ENCODE assay signal across 8 cellular contexts in the genomic region with DNA sequence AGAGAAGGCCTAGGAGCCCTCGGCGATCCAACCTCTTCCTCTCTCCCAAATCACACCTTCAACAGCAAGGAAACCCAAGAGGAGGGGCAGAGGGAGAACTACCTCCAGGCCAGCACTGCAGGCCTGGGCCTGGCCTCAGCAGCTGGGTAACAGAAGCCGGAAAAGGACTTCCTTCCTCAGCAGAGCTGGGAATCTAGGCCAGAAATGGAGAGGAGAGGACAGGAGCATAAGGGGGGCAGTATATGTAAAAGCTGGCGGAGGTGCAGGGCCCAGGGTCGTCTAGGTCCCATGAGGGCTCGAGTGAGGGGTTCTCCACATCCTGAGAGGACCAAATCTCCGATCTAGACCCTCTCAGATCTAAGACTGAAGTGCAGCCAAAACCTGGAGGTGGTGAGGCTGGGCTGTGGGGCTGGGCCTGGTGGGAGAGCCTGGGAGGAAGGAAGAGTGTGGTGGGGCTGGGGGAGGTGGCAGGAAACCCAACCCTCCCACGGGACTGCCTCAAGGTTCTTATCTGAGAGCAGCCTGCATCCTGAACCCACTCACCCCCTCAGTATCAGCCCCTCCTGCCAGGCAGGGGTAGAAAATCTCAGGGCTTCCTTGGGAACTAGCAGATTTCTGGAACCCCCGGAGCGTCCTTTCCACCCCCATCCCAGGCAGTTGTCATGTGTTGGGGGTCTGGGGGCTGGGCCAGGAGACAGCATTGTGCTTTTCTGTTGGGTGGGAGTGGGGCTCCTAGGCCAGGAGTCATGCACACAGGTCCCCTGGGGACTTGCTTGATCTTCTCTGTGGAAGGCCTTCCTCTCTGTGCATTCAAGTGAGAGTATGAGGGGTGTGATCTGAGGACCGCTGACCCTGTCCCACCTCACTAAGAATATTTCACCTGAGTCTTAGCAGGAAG. TPM values are rescaled to one million over a fixed set of nuclear protein-coding genes. Genes with fewer than 3 reads are reported as not detected.
DNase-seq lines count a peak whose midpoint lies in the region; ATAC-seq and TF ChIP-seq lines count a peak whose summit lies in the region.

No MANE protein-coding gene starts in this region.

- H3K4me3 Mint-ChIP-seq in CD8-positive, alpha-beta T cell = peak overlapping the region; percentile 54

- peaks cover 51% of the 10 kb centered on the region for H3K4me1 Mint-ChIP-seq in CD8-positive, alpha-beta T cell (ENCODE audit: low read depth)

- peak in 3 of 7 experiments; percentile 12 to 32 (median 13) for DNase-seq in CD8-positive, alpha-beta T cell
- DNase-seq in activated effector memory CD4-positive, alpha-beta T cell treated with Interleukin-2 at 50 U/mL for 16 hours = peak; percentile 18
- DNase-seq in lung (ENCODE audit: low spot score) (no peak), NCI-H1694 (lab: John Stamatoyannopoulos, UW) (no peak), brain microvascular endothelial cell (no peak), NCI-H2107 treated with DMSO at 0.1 percent for 48 hours (lab: John Stamatoyannopoulos, UW; ENCODE audit: unreplicated experiment) (no peak), HuH-7.5 (ENCODE audit: low spot score) (no peak)

- H3K36me3 Mint-ChIP-seq in CD8-positive, alpha-beta T cell = peaks cover 53% of the 10 kb centered on the region

- intact Hi-C loops in CD8-positive, alpha-beta T cell (cut with DNase I, micrococcal nuclease) = loop anchor here in 1 of 2 experiments (2.0 kb wide), 1 partner anchor 17 kb away; no protein-coding TSS in a partner anchor

- no peaks in the 10 kb centered on the region for H3K27me3 ChIP-seq in CD8-positive, alpha-beta T cell (ENCODE audit: insufficient read depth, low read length)
- H3K27me3 ChIP-seq in lung (ENCODE audit: control insufficient read depth, insufficient read depth) (no peaks in the 10 kb centered on the region), brain microvascular endothelial cell (replicated peaks) (peaks cover 3% of the 10 kb centered on the region)

- TF ChIP-seq CTCF in CD8-positive, alpha-beta T cell (IDR thresholded peaks at IDR 0.05) = no peak
- TF ChIP-seq CTCF in lung (IDR thresholded peaks at IDR 0.05; ENCODE audit: control extremely low read depth, extremely low read depth) (no peak), brain microvascular endothelial cell (IDR thresholded peaks at IDR 0.05; ENCODE audit: low read depth, low read length, missing control alignments) (no peak)

- CTCF ChIA-PET in CD8-positive, alpha-beta T cell (lab: Charles Lee) = interaction anchor here (1.2 to 47.3 kb wide), 6 partner anchors 11 to 345 kb away, joined by 4 to 1205 read pairs (median 5); a partner anchor contains a TSS

- no peaks in the 10 kb centered on the region for H3K27me3 Mint-ChIP-seq in CD8-positive, alpha-beta T cell (ENCODE audit: low read depth)

- ATAC-seq in CD8-positive, alpha-beta T cell = peak; percentile 61
- peak; percentile 54 for ATAC-seq in HG03432 (IDR thresholded peaks at IDR 0.05; ENCODE audit: unreplicated experiment)
- peak; percentile 35 for ATAC-seq in lung (ENCODE audit: insufficient read depth, low FRiP score)

- H3K9me3 ChIP-seq in CD8-positive, alpha-beta T cell (ENCODE audit: low read length) = no peaks in the 10 kb centered on the region
- H3K9me3 ChIP-seq in lung (ENCODE audit: control insufficient read depth in 2 of 2, insufficient read depth in 1 of 2, low read length in 1 of 2) = no peaks in the 10 kb centered on the region

- in situ Hi-C loops in brain microvascular endothelial cell (cut with HindIII; ENCODE audit: low pct_ligation_motif_present, low sequenced_read_pairs) = no loop called here

- no peak overlapping the region for H3K4me3 ChIP-seq in CD8-positive, alpha-beta T cell (ENCODE audit: low read depth, low read length)
- H3K4me3 ChIP-seq in lung (no peak overlapping the region), brain microvascular endothelial cell (ENCODE audit: low read depth, low read length) (no peak overlapping the region)

- H3K36me3 ChIP-seq in CD8-positive, alpha-beta T cell (ENCODE audit: insufficient read depth, low read length) = peaks cover 8% of the 10 kb centered on the region
- H3K36me3 ChIP-seq in lung (ENCODE audit: control insufficient read depth in 2 of 2, insufficient read depth in 2 of 2, low read length in 2 of 2) = peaks cover 0 to 34% of the 10 kb centered on the region in 2 donors
- H3K36me3 ChIP-seq in brain microvascular endothelial cell (replicated peaks) = no peaks in the 10 kb centered on the region

- H3K27ac ChIP-seq in CD8-positive, alpha-beta T cell (ENCODE audit: low read depth, low read length) = no peak overlapping the region
- H3K27ac ChIP-seq in lung (ENCODE audit: low read depth in 1 of 2, low read length in 1 of 2) = peak overlapping the region; percentile 34 to 83
- no peak overlapping the region for H3K27ac ChIP-seq in brain microvascular endothelial cell

- POLR2A ChIA-PET in CD8-positive, alpha-beta T cell (lab: Charles Lee) = no interaction called here

- no peaks in the 10 kb centered on the region for H3K9me3 Mint-ChIP-seq in CD8-positive, alpha-beta T cell

- peak overlapping the region; percentile 80 for H3K27ac Mint-ChIP-seq in CD8-positive, alpha-beta T cell

- peaks cover 37% of the 10 kb centered on the region for H3K4me1 ChIP-seq in CD8-positive, alpha-beta T cell (ENCODE audit: insufficient read depth, low read length)
- H3K4me1 ChIP-seq in lung (ENCODE audit: control insufficient read depth in 2 of 2, insufficient read depth in 2 of 2, low read length in 2 of 2) = peaks cover 24 to 34% of the 10 kb centered on the region in 2 donors

- WGBS in lung, 2 donors = 15 to 47% methylated on average over 11 of the region's 11 CpGs

RNA-seq across cellular contexts. Expression of a gene that starts 33.0 kb away (rescaled TPM):
- total RNA-seq in CD8-positive, alpha-beta T cell = 10 to 100 TPM; 32.2 to 32.6 TPM
- 10 to 100 TPM; 36.9 to 37.6 TPM for total RNA-seq in lung
- polyA plus RNA-seq in lung = 10 to 100 TPM; 11.9 to 13.2 TPM

RNA-seq across cellular contexts. Expression of a gene that starts 50.0 kb away (rescaled TPM):
- total RNA-seq in CD8-positive, alpha-beta T cell = 100 to 1,000 TPM; 144 to 146 TPM
- 10 to 100 TPM; 43.9 to 57.0 TPM for total RNA-seq in lung
- polyA plus RNA-seq in lung = 10 to 100 TPM; 14.6 to 29.8 TPM

RNA-seq across cellular contexts. Expression of a gene that starts 54.6 kb away (rescaled TPM):
- total RNA-seq in CD8-positive, alpha-beta T cell = 100 to 1,000 TPM; 209 to 218 TPM
- total RNA-seq in lung = 100 to 1,000 TPM in 1 of 2 donors, 10 to 100 TPM in 1; 62.1 to 138 TPM
- polyA plus RNA-seq in lung = 10 to 100 TPM in 1 of 2 donors, 1 to 10 TPM in 1; 5.6 to 15.6 TPM

Comparison
In these comparisons a context has a peak if more than half of its experiments do, and no peak if none do; other contexts are left out.
1. H3K27ac ChIP-seq: peak in lung (2 of 2); none in CD8-positive, alpha-beta T cell (single experiment) and brain microvascular endothelial cell (single experiment).
2. Peak in every context shown above with its lines, with median percentiles within 50 percentile points of each other: ATAC-seq.